Comparison of ENCODE assay signal across 1 cellular context in genomic region chr12:12398026-12398859, GRCh38.
TF ChIP-seq lines count a peak whose summit lies in the region.

No MANE protein-coding gene starts in this region.

TF ChIP-seq in HCT116, 20 proteins besides CTCF, POLR2A, EP300 and RAD21 (continued from another document):
- TF ChIP-seq, protein P1, sequence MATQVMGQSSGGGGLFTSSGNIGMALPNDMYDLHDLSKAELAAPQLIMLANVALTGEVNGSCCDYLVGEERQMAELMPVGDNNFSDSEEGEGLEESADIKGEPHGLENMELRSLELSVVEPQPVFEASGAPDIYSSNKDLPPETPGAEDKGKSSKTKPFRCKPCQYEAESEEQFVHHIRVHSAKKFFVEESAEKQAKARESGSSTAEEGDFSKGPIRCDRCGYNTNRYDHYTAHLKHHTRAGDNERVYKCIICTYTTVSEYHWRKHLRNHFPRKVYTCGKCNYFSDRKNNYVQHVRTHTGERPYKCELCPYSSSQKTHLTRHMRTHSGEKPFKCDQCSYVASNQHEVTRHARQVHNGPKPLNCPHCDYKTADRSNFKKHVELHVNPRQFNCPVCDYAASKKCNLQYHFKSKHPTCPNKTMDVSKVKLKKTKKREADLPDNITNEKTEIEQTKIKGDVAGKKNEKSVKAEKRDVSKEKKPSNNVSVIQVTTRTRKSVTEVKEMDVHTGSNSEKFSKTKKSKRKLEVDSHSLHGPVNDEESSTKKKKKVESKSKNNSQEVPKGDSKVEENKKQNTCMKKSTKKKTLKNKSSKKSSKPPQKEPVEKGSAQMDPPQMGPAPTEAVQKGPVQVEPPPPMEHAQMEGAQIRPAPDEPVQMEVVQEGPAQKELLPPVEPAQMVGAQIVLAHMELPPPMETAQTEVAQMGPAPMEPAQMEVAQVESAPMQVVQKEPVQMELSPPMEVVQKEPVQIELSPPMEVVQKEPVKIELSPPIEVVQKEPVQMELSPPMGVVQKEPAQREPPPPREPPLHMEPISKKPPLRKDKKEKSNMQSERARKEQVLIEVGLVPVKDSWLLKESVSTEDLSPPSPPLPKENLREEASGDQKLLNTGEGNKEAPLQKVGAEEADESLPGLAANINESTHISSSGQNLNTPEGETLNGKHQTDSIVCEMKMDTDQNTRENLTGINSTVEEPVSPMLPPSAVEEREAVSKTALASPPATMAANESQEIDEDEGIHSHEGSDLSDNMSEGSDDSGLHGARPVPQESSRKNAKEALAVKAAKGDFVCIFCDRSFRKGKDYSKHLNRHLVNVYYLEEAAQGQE (IDR thresholded peaks at IDR 0.05; ENCODE audit: low read depth) = no peak
- TF ChIP-seq TCF7L2 (IDR thresholded peaks at IDR 0.05; ENCODE audit: borderline replicate concordance, extremely low read depth, insufficient read depth, insufficient read length) = no peak
- TF ChIP-seq SRF (IDR thresholded peaks at IDR 0.05; ENCODE audit: low read depth) = no peak
- TF ChIP-seq POLR2AphosphoS5 (IDR thresholded peaks at IDR 0.05; ENCODE audit: low read depth, low read length) = no peak
- no peak for TF ChIP-seq MAX (IDR thresholded peaks at IDR 0.05)
- TF ChIP-seq EGR1 (IDR thresholded peaks at IDR 0.05; ENCODE audit: low read depth) = no peak
